8 cellular contexts compared by ENCODE assay signal in genomic region chr17:17681187-17681743, GRCh38. TPM values are rescaled to one million over a fixed set of nuclear protein-coding genes. Genes with fewer than 3 reads are reported as not detected.
DNase-seq lines count a peak whose midpoint lies in the region; ATAC-seq and TF ChIP-seq lines count a peak whose summit lies in the region.

Gene RAI1, plus strand, starts transcription at chr17:17681458. Its CDS starts 111,491 bp downstream, at chr17:17792949.

- H3K4me3 ChIP-seq in GM23338 (peak within 1 kb of the TSS; percentile 66), ovary (peak within 1 kb of the TSS; percentile 68), transverse colon (peak within 1 kb of the TSS; percentile 49 to 90 (median 74))

- no peaks in the 10 kb centered on the region for H3K9me3 ChIP-seq in ovary
- H3K9me3 ChIP-seq in transverse colon = no peaks in the 10 kb centered on the region

- H4K20me1 ChIP-seq in GM23338 (replicated peaks; ENCODE audit: insufficient read depth) = peaks cover 5% of the 10 kb centered on the region; the same call in 1 of the 2 replicates

- peak; percentile 35 for ATAC-seq in GM23338
- ATAC-seq in Right ventricle myocardium superior (ENCODE audit: poor library complexity) = peak; percentile 75

- peak within 1 kb of the TSS; percentile 85 for H3K4me2 ChIP-seq in GM23338

- peak; percentile 53 for TF ChIP-seq POLR2A in ovary (IDR thresholded peaks at IDR 0.05)
- no peak for TF ChIP-seq POLR2A in transverse colon (IDR thresholded peaks at IDR 0.05)

- 0 to 2% (median 1%) methylated on average over 23 to 84 of the region's 84 CpGs for WGBS in ovary, 3 donors
- WGBS in transverse colon (ENCODE audit: low coverage in 1 of 2), 2 donors = 0% methylated on average over 25 of the region's 84 CpGs; no CpG with 5 or more reads in 1 of the 2 donors

- TF ChIP-seq EP300 in ovary (IDR thresholded peaks at IDR 0.05) (no peak), transverse colon (IDR thresholded peaks at IDR 0.05; ENCODE audit: low read depth) (no peak)

- H3K79me2 ChIP-seq in GM23338 (replicated peaks; ENCODE audit: insufficient read depth) = no peaks in the 10 kb centered on the region

- H3K4me3 Mint-ChIP-seq in GM23338 = peak within 1 kb of the TSS; percentile 65

- DNase-seq in EL (peak; percentile 87), GM23338 (ENCODE audit: low spot score) (peak; percentile 73), MV-4-11 (lab: John Stamatoyannopoulos, UW) (peak; percentile 47), SW 1271 (lab: John Stamatoyannopoulos, UW) (peak; percentile 64 to 82), Right ventricle myocardium superior (peak; percentile 86), ovary (peak; percentile 80 to 90 (median 85)), transverse colon (peak; percentile 80)
- peak; percentile 32 for DNase-seq in activated naive CD8-positive, alpha-beta T cell treated with anti-CD3 and anti-CD28 coated beads, Interleukin-2, amount 50 U/mL, for 16 hours (ENCODE audit: low read depth, low spot score)

- H3K27me3 ChIP-seq in GM23338 (ENCODE audit: insufficient read depth) (peaks cover 99% of the 10 kb centered on the region), ovary (no peaks in the 10 kb centered on the region), transverse colon (no peaks in the 10 kb centered on the region)

- TF ChIP-seq CTCF in GM23338 (conservative IDR thresholded peaks at IDR 0.05; ENCODE audit: low read depth in 2 of 2) = peak; percentile 42 to 63; a peak in 3 of 4 replicates
- peak; percentile 17 to 98 (median 94) for TF ChIP-seq CTCF in ovary (IDR thresholded peaks at IDR 0.05)
- TF ChIP-seq CTCF in transverse colon (IDR thresholded peaks at IDR 0.05) = peak in 4 of 5 experiments; percentile 42 to 74 (median 64)

- no peaks in the 10 kb centered on the region for H3K9me3 Mint-ChIP-seq in GM23338

- H3K36me3 Mint-ChIP-seq in GM23338 (ENCODE audit: low read depth) = no peaks in the 10 kb centered on the region

- H3K9me2 ChIP-seq in GM23338 (ENCODE audit: insufficient read depth) = no peaks in the 10 kb centered on the region

- peaks cover 27% of the 10 kb centered on the region for H3K4me1 ChIP-seq in GM23338 (ENCODE audit: insufficient read depth)
- H3K4me1 ChIP-seq in ovary (ENCODE audit: insufficient read depth) = peaks cover 18% of the 10 kb centered on the region
- H3K4me1 ChIP-seq in transverse colon = peaks cover 16 to 35% (median 25%) of the 10 kb centered on the region in 4 donors

- intact Hi-C loops in Right ventricle myocardium superior (cut with DNase I) = loop anchor here (5.0 kb wide), 2 partner anchors 181 to 356 kb away; partner anchors contain the start of genes ATPAF2 and GID4
- intact Hi-C loops in ovary (cut with DNase I) = loop anchor here (2.0 to 10.0 kb wide), 10 partner anchors 74 to 356 kb away; partner anchors contain the start of genes ATPAF2 (in 2 of the 4) and GID4 (in 2 of the 4)
- intact Hi-C loops in transverse colon (cut with DNase I; ENCODE audit: low total_unique reads) = loop anchor here (2.0 to 5.0 kb wide), 2 partner anchors 101 to 178 kb away; no protein-coding TSS in a partner anchor

- peaks cover 35% of the 10 kb centered on the region for H3K4me1 Mint-ChIP-seq in GM23338

- H3K27ac ChIP-seq in GM23338 (ENCODE audit: low read depth) (no peak within 1 kb of the TSS), ovary (peak within 1 kb of the TSS; percentile 89 to 96), transverse colon (peak within 1 kb of the TSS; percentile 89 to 98 (median 92))

- H3K36me3 ChIP-seq in GM23338 (ENCODE audit: insufficient read depth) = no peaks in the 10 kb centered on the region
- H3K36me3 ChIP-seq in ovary = no peaks in the 10 kb centered on the region
- H3K36me3 ChIP-seq in transverse colon = no peaks in the 10 kb centered on the region

- peaks cover 10% of the 10 kb centered on the region; the same call in 1 of the 2 replicates for H3F3A ChIP-seq in GM23338 (replicated peaks; ENCODE audit: low read depth)

- peaks cover 71% of the 10 kb centered on the region for H3K27me3 Mint-ChIP-seq in GM23338 (ENCODE audit: insufficient read depth, low read depth, poor library complexity)

- H3K27ac Mint-ChIP-seq in GM23338 = no peak within 1 kb of the TSS

- H2AFZ ChIP-seq in GM23338 = no peak within 1 kb of the TSS

- in situ Hi-C loops in transverse colon (cut with MboI; ENCODE audit: low pct_ligation_motif_present in 1 of 4, low pct_unique_long_range_greater_than_20kb in 1 of 4, low sequenced_read_pairs in 3 of 4) = loop anchor here (10.0 to 25.0 kb wide), 5 partner anchors 106 to 356 kb away; partner anchors contain the start of genes ATPAF2 (in 2 of the 4) and GID4 (in 2 of the 4)

TF ChIP-seq in GM23338, 12 proteins besides CTCF, POLR2A, EP300 and RAD21 (continues in another document):
- TF ChIP-seq JUNB (IDR thresholded peaks at IDR 0.05; ENCODE audit: unreplicated experiment) (no peak), ZNF331 (CRISPR knock-in tag; IDR thresholded peaks at IDR 0.05; ENCODE audit: low read depth) (no peak), ZNF114 (CRISPR knock-in tag; IDR thresholded peaks at IDR 0.05) (no peak), ZNF462 (CRISPR knock-in tag; IDR thresholded peaks at IDR 0.05) (no peak), EZH2phosphoT487 (IDR thresholded peaks at IDR 0.05; ENCODE audit: unreplicated experiment) (no peak)

RNA-seq across cellular contexts. Expression of gene RAI1, which starts in this region (rescaled TPM):
- total RNA-seq in GM23338 (2014; rRNA removed; shearing (Covaris generic)) = 0.87 and 2.1 TPM in 2 replicates
- polyA plus RNA-seq in GM23338 (2016; fragmentation: Nextera tagmentation; extraction: Ambion mirVana) (0.75 and 0.89 TPM in 2 replicates), ovary (10 to 100 TPM in 1 of 2 donors, 1 to 10 TPM in 1; 1.5 to 14.5 TPM)
- total RNA-seq in Right ventricle myocardium superior (28.3 TPM), ovary (10 to 100 TPM; 16.3 to 57.7 (median 37.5) TPM), transverse colon (100 to 1,000 TPM in 1 of 4 donors, 10 to 100 TPM in 3; 14.1 to 163 (median 34.6) TPM)

Comparison
In these comparisons a context has a peak if more than half of its experiments do, and no peak if none do; other contexts are left out.
1. DNase-seq: peak in every context shown above with its lines; median percentile 87 in EL; 86 in Right ventricle myocardium superior; 85 in ovary; 80 in transverse colon; 73 in GM23338; 73 in SW 1271; 47 in MV-4-11; 32 in activated naive CD8-positive, alpha-beta T cell treated with anti-CD3 and anti-CD28 coated beads, Interleukin-2, amount 50 U/mL, for 16 hours.